In genomic region chr21:37907076-37907475, GRCh38 we compare ENCODE assay signal across 22 cellular contexts. TPM values are rescaled to one million over a fixed set of nuclear protein-coding genes. Genes with fewer than 3 reads are reported as not detected.
"Had no signal": no experiment of that assay in that cellular context is flagged by ENCODE, and none has a peak within 500 bp of the region (broad histone marks: within the 10 kb centered on the region; RNA-seq: fewer than 3 reads in every experiment).

No MANE protein-coding gene starts in this region.

- DNase-seq: dermis blood vessel endothelial cell; gastrocnemius medialis; heart right ventricle; hypothalamus; kidney glomerular epithelial cell; mucosa of descending colon; naive thymus-derived CD8-positive, alpha-beta T cell; psoas muscle; retina; stimulated activated CD4-positive, alpha-beta T cell treated with anti-CD3 and anti-CD28 coated beads, Interleukin-2, amount 100 ng/mL, for 24 hours; stimulated activated CD4-positive, alpha-beta T cell treated with anti-CD3 and anti-CD28 coated beads, Interleukin-4, amount 100 ng/mL, for 4 hours; stimulated activated naive B cell treated with anti-CD40 and anti-IgM and Interleukin-4, amounts not matched to agents 10 μg/mL and 1 μg/mL and 100 μg/mL, for 72 hours; stimulated activated naive CD8-positive, alpha-beta T cell treated with anti-CD3 and anti-CD28 coated beads, Interleukin-15, amount 100 ng/mL, for 72 hours; testis; upper lobe of right lung had no signal

RNA-seq across cellular contexts. Expression of gene KCNJ6, which starts 9.2 kb away (rescaled TPM):
- total RNA-seq: esophagus mucosa; fibroblast of villous mesenchyme; gastrocnemius medialis; heart right ventricle; left lobe of liver; naive thymus-derived CD8-positive, alpha-beta T cell; psoas muscle; sciatic nerve; subcutaneous adipose tissue; tibial nerve; vagina had no signal
